Comparison of ENCODE assay signal across 20 cellular contexts in the genomic region with DNA sequence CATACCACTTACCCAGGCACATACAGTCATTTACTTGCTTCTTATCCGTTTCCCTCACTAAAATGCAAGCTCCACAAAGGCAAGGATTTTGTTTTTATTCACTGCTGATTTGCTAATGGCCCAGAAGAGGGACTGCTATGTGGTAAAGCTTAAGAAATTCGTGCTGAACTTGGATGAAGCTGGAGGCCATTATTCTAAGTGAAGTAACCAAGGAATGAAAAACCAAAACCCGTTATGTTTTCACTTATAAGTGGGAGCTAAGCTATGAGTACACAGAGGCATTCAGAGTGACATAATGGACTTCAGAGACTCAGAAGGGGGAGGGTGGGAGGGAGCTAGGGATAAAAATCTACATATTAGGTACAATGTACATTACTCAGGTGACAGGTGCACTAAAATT.
"Had no signal": no experiment of that assay in that cellular context is flagged by ENCODE, and none has a peak within 500 bp of the region (broad histone marks: within the 10 kb centered on the region; RNA-seq: fewer than 3 reads in every experiment).

No MANE protein-coding gene starts in this region.

- H3K27ac Mint-ChIP-seq: activated naive CD4-positive, alpha-beta T cell treated with anti-CD3 and anti-CD28 coated beads, Interleukin-2, amount 50 U/mL, for 72 hours; stimulated activated naive CD8-positive, alpha-beta T cell treated with anti-CD3 and anti-CD28 coated beads, Interleukin-15, amount 100 ng/mL, for 72 hours had no signal

- H3K27me3 ChIP-seq: brain microvascular endothelial cell, colonic mucosa, heart right ventricle, left lung, neutrophil, pancreas had no signal

- H3K4me2 ChIP-seq: smooth muscle cell had no signal

- H3K4me1 ChIP-seq: colonic mucosa, left lung had no signal

- H3K4me3 ChIP-seq: colonic mucosa, heart right ventricle, left lung, mucosa of descending colon, pancreas, smooth muscle cell had no signal

- H3K36me3 Mint-ChIP-seq: activated naive CD4-positive, alpha-beta T cell treated with anti-CD3 and anti-CD28 coated beads, Interleukin-2, amount 50 U/mL, for 72 hours had no signal

- H3K36me3 ChIP-seq: colonic mucosa, neutrophil, pancreas had no signal

- H3K27ac ChIP-seq: brain microvascular endothelial cell, colonic mucosa, heart right ventricle, left lung, neutrophil, pancreas had no signal

- ATAC-seq: activated naive CD4-positive, alpha-beta T cell treated with anti-CD3 and anti-CD28 coated beads, Interleukin-2, amount 50 U/mL, for 72 hours; heart right ventricle; left lung; mucosa of descending colon; pancreas; sciatic nerve; stimulated activated naive CD8-positive, alpha-beta T cell treated with anti-CD3 and anti-CD28 coated beads, Interleukin-15, amount 100 ng/mL, for 72 hours had no signal

- DNase-seq: activated CD4-positive, alpha-beta T cell treated with anti-CD3 and anti-CD28 coated beads for 1 hour; activated CD4-positive, alpha-beta T cell treated with anti-CD3 and anti-CD28 coated beads, Interleukin-2, amount 50 U/mL, for 48 hours; activated gamma-delta T cell; amygdala; brain microvascular endothelial cell; central memory CD4-positive, alpha-beta T cell; colonic mucosa; heart right ventricle; left lung; mammary epithelial cell; mucosa of descending colon; naive B cell; pancreas; stimulated activated CD4-positive, alpha-beta T cell treated with anti-CD3 and anti-CD28 coated beads, Interleukin-4, amount 100 ng/mL, for 1 hour; stimulated activated naive CD8-positive, alpha-beta T cell treated with anti-CD3 and anti-CD28 coated beads, Interleukin-15, amount 100 ng/mL, for 72 hours; trophoblast cell had no signal

- H3K9me3 Mint-ChIP-seq: activated naive CD4-positive, alpha-beta T cell treated with anti-CD3 and anti-CD28 coated beads, Interleukin-2, amount 50 U/mL, for 72 hours; stimulated activated naive CD8-positive, alpha-beta T cell treated with anti-CD3 and anti-CD28 coated beads, Interleukin-15, amount 100 ng/mL, for 72 hours had no signal

- H3K4me3 Mint-ChIP-seq: naive B cell; stimulated activated naive CD8-positive, alpha-beta T cell treated with anti-CD3 and anti-CD28 coated beads, Interleukin-15, amount 100 ng/mL, for 72 hours had no signal
